ENCODE assay signal across 8 cellular contexts in genomic region chr10:93916257-93917063, GRCh38. TPM values are rescaled to one million over a fixed set of nuclear protein-coding genes. Genes with fewer than 3 reads are reported as not detected.
DNase-seq lines count a peak whose midpoint lies in the region; ATAC-seq and TF ChIP-seq lines count a peak whose summit lies in the region.

No MANE protein-coding gene starts in this region.

- WGBS in tibial nerve, 2 donors = 45 to 51% methylated on average over 8 of the region's 8 CpGs

- H3K27ac ChIP-seq in HUES6 (ENCODE audit: low read depth, low read length) (no peak overlapping the region), VCaP (no peak overlapping the region), tibial nerve (no peak overlapping the region)

- H3K27ac Mint-ChIP-seq in Caco-2 (ENCODE audit: unreplicated experiment) (no peak overlapping the region), natural killer cell (no peak overlapping the region)

- no peaks in the 10 kb centered on the region for H3K36me3 ChIP-seq in Caco-2 (ENCODE audit: control insufficient read depth, insufficient read depth, low read length)
- H3K36me3 ChIP-seq in HUES6 (ENCODE audit: control insufficient read depth, insufficient read depth, low read length) = no peaks in the 10 kb centered on the region
- no peaks in the 10 kb centered on the region for H3K36me3 ChIP-seq in tibial nerve

- H3K36me3 Mint-ChIP-seq in Caco-2 (ENCODE audit: insufficient read depth, unreplicated experiment) (no peaks in the 10 kb centered on the region), natural killer cell (no peaks in the 10 kb centered on the region)

- ATAC-seq in natural killer cell (no peak), HG02885 (IDR thresholded peaks at IDR 0.05; ENCODE audit: poor library complexity, unreplicated experiment) (no peak), HG03108 (IDR thresholded peaks at IDR 0.05; ENCODE audit: unreplicated experiment) (no peak)

- H3K4me3 Mint-ChIP-seq in Caco-2 (ENCODE audit: unreplicated experiment) (peak overlapping the region; percentile 31), natural killer cell (no peak overlapping the region)

- TF ChIP-seq EP300 in tibial nerve (IDR thresholded peaks at IDR 0.05) = no peak

- H3K27me3 Mint-ChIP-seq in Caco-2 (ENCODE audit: insufficient read depth, unreplicated experiment) = no peaks in the 10 kb centered on the region
- H3K27me3 Mint-ChIP-seq in natural killer cell (ENCODE audit: low read depth in 2 of 2) = no peaks in the 10 kb centered on the region

- no TSS peak for BruUV-seq in Caco-2 (replicated peaks; lab: Mats Ljungman, UMichigan)

- POLR2A ChIA-PET in Caco-2 (lab: Charles Lee) = interaction anchor here (1.3 kb wide), 1 partner anchor 75 kb away, joined by 3 read pairs; no protein-coding TSS in a partner anchor

- CTCF ChIA-PET in Caco-2 (lab: Charles Lee) = interaction anchor here (0.6 to 2.9 kb wide), 24 partner anchors 9 to 630 kb away, joined by 3 to 33 read pairs (median 4); partner anchors contain the start of genes FRA10AC1 and HELLS

- peaks cover 40% of the 10 kb centered on the region for H3K4me1 ChIP-seq in Caco-2
- peaks cover 7% of the 10 kb centered on the region for H3K4me1 ChIP-seq in HUES6 (ENCODE audit: control insufficient read depth, insufficient read depth, low read length)
- H3K4me1 ChIP-seq in tibial nerve = peaks cover 0 to 15% (median 0%) of the 10 kb centered on the region in 4 donors

- H3K9me3 ChIP-seq in Caco-2 = no peaks in the 10 kb centered on the region
- no peaks in the 10 kb centered on the region for H3K9me3 ChIP-seq in HUES6 (ENCODE audit: control insufficient read depth, insufficient read depth, low read depth, low read length)
- H3K9me3 ChIP-seq in tibial nerve = no peaks in the 10 kb centered on the region

- H3K27me3 ChIP-seq in Caco-2 (replicated peaks; ENCODE audit: control insufficient read depth, insufficient read depth, low read length) (no peaks in the 10 kb centered on the region), HUES6 (ENCODE audit: control insufficient read depth, insufficient read depth, low read length) (no peaks in the 10 kb centered on the region), tibial nerve (no peaks in the 10 kb centered on the region)

- DNase-seq in Caco-2 (peak in 1 of 2 experiments; percentile 34), inferior parietal cortex (ENCODE audit: extremely low spot score) (peak; percentile 60), tibial nerve (ENCODE audit: low spot score in 2 of 2) (no peak), natural killer cell (no peak)

- H3K9me3 Mint-ChIP-seq in Caco-2 (ENCODE audit: unreplicated experiment) = no peaks in the 10 kb centered on the region
- no peaks in the 10 kb centered on the region for H3K9me3 Mint-ChIP-seq in natural killer cell

- no peak for TF ChIP-seq POLR2A in tibial nerve (IDR thresholded peaks at IDR 0.05)

- peaks cover 35% of the 10 kb centered on the region for H3K4me1 Mint-ChIP-seq in Caco-2 (ENCODE audit: low read depth, unreplicated experiment)
- no peaks in the 10 kb centered on the region for H3K4me1 Mint-ChIP-seq in natural killer cell

- intact Hi-C loops in Caco-2 (cut with micrococcal nuclease; ENCODE audit: unreplicated experiment) = loop anchor here (1.0 to 10.0 kb wide), 7 partner anchors 76 to 528 kb away; partner anchors contain the start of gene PLCE1
- intact Hi-C loops in natural killer cell (cut with micrococcal nuclease) = no loop called here

- H3K4me3 ChIP-seq in Caco-2 (ENCODE audit: low read depth, low read length) = no peak overlapping the region
- H3K4me3 ChIP-seq in HUES6 (ENCODE audit: low read depth, low read length) = peak overlapping the region; percentile 11; the same call in 1 of the 2 replicates
- H3K4me3 ChIP-seq in tibial nerve = no peak overlapping the region

- TF ChIP-seq CTCF in Caco-2 (IDR thresholded peaks at IDR 0.05; ENCODE audit: insufficient read depth in 1 of 2, low read depth in 1 of 2, low read length in 1 of 2, severe bottlenecking in 1 of 2, unreplicated experiment in 1 of 2) = peak; percentile 49 to 76
- peak; percentile 78 for TF ChIP-seq CTCF in VCaP (conservative IDR thresholded peaks at IDR 0.05)
- peak in 4 of 5 experiments; percentile 32 to 64 (median 46) for TF ChIP-seq CTCF in tibial nerve (IDR thresholded peaks at IDR 0.05)
- TF ChIP-seq CTCF in natural killer cell (IDR thresholded peaks at IDR 0.05) = no peak

- no peak overlapping the region for H3K9ac ChIP-seq in HUES6 (ENCODE audit: low read length)

RNA-seq across cellular contexts. Expression of gene SLC35G1, which starts 22.7 kb away (rescaled TPM):
- total RNA-seq in Caco-2 (2022) (10.6 and 11.0 TPM in 2 replicates), tibial nerve (1 to 10 TPM; 2.5 to 7.5 (median 4.3) TPM), natural killer cell (1 to 10 TPM in 2 of 3 donors, under 1 TPM in 1; 0.99 to 1.3 (median 1.1) TPM)
